In the genomic region with DNA sequence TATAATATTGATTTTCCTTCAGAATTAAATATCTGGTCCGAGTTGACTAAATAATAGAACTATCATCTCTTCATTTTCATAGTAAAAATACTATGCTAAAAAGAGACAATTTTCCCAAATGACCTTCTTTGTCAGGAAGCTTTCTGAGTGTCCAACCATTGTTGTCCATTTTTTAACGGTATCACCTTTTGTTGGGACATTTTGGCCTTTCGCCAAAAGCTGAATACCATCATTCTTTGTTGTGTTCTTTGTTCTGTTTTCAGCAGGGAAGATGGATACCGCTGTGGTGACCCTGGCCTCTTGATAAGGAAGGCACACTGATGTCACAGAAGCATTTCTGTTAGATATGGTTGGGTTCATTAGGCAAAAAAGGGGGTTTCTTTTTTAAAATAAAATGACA, we compare ENCODE assay signal across 25 cellular contexts.
"Had no signal": no experiment of that assay in that cellular context is flagged by ENCODE, and none has a peak within 500 bp of the region (broad histone marks: within the 10 kb centered on the region; RNA-seq: fewer than 3 reads in every experiment).

No MANE protein-coding gene starts in this region.

- DNase-seq: dermis blood vessel endothelial cell; effector memory CD4-positive, alpha-beta T cell; erythroblast; esophagus squamous epithelium; foreskin melanocyte; glutamatergic neuron; heart right ventricle; hypothalamus; left ventricle myocardium superior; lower lobe of right lung; naive thymus-derived CD8-positive, alpha-beta T cell; nephron progenitor cell; occipital lobe; ovary; posterior cingulate gyrus; psoas muscle; right cardiac atrium; sigmoid colon; stimulated activated CD4-positive, alpha-beta T cell treated with anti-CD3 and anti-CD28 coated beads, Interleukin-2, amount 100 ng/mL, for 24 hours; stimulated activated CD4-positive, alpha-beta T cell treated with anti-CD3 and anti-CD28 coated beads, Interleukin-4, amount 100 ng/mL, for 24 hours; stimulated activated naive CD4-positive, alpha-beta T cell treated with Interleukin-2 at 50 U/mL for 16 hours; stomach; thyroid gland; trophoblast cell had no signal

- H3K27ac ChIP-seq: esophagus squamous epithelium, heart right ventricle, lower lobe of right lung, ovary, psoas muscle, sigmoid colon, stomach, thyroid gland, vagina had no signal
